ENCODE assay signal across 9 cellular contexts in the genomic region with DNA sequence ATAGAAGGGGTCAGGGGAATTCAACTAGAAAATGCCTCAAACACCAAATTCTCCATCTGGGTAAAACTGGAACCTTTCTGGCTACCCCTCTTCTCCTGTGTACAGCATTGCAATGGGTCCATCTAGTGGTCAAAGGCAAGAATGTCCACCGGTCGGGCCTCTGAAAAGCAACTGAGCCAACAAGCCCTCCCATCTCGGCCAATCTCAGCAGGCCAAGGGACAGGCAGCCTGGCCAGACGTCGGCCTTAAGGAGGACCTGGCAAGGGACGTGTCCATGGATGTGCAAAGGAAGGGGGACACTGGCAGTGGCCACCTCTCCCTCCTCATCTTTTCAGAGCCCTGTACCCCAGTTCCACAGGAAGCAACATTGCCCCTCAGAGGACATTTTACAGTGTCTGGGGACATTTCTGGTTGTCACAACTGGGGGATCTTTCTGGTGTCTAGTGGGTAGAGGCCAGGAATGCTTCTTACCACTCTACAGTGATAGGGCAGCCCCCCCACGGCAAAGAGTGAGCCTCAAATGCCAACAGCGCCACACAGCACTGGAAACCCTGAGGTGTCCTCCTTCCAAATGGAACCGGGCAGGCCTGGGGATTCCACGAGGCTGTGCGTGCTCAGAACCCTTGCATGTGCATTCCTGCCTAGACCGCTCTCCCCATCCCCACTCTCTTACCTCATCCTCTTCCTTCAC.
A peak's percentile ranks its signal among the peaks of the same experiment; 100 is the strongest.
DNase-seq lines count a peak whose midpoint lies in the region; ATAC-seq and TF ChIP-seq lines count a peak whose summit lies in the region.
"Had no signal": no experiment of that assay in that cellular context is flagged by ENCODE, and none has a peak within 500 bp of the region (broad histone marks: within the 10 kb centered on the region; RNA-seq: fewer than 3 reads in every experiment).

No MANE protein-coding gene starts in this region.

- no peak overlapping the region for H3K4me3 ChIP-seq in BE2C (ENCODE audit: low read depth, low read length)
- H3K4me3 ChIP-seq in ovary = no peak overlapping the region

- peak; percentile 81 for ATAC-seq in HG02973 (IDR thresholded peaks at IDR 0.05; ENCODE audit: unreplicated experiment)

- H3K36me3 ChIP-seq in BE2C = no peaks in the 10 kb centered on the region
- H3K36me3 ChIP-seq in ovary = no peaks in the 10 kb centered on the region

- 32 to 33% (median 32%) methylated on average over 12 of the region's 12 CpGs for WGBS in ovary, 3 donors

- H3K4me1 Mint-ChIP-seq in activated CD4-positive, alpha-beta memory T cell treated with anti-CD3 and anti-CD28 coated beads for 36 hours (ENCODE audit: low read depth) = no peaks in the 10 kb centered on the region
- H3K4me1 Mint-ChIP-seq: T-cell had no signal

- peak; percentile 76 for TF ChIP-seq CTCF in BE2C (IDR thresholded peaks at IDR 0.05; ENCODE audit: low read depth, low read length)
- peak; percentile 83 for TF ChIP-seq CTCF in GM13977 (IDR thresholded peaks at IDR 0.05; ENCODE audit: extremely low read depth, insufficient read depth, missing control alignments)
- TF ChIP-seq CTCF in ovary (IDR thresholded peaks at IDR 0.05) = peak; percentile 47 to 59 (median 52)

- H3K27me3 ChIP-seq in BE2C (no peaks in the 10 kb centered on the region), ovary (no peaks in the 10 kb centered on the region)

- no peak overlapping the region for H3K27ac Mint-ChIP-seq in activated CD4-positive, alpha-beta memory T cell treated with anti-CD3 and anti-CD28 coated beads for 36 hours
- H3K27ac Mint-ChIP-seq: T-cell had no signal

- POLR2A ChIA-PET in activated CD4-positive, alpha-beta memory T cell treated with anti-CD3 and anti-CD28 coated beads for 36 hours (lab: Charles Lee) = no interaction called here

- no peak overlapping the region for H3K27ac ChIP-seq in ovary

- H3K4me3 Mint-ChIP-seq in activated CD4-positive, alpha-beta memory T cell treated with anti-CD3 and anti-CD28 coated beads for 36 hours = no peak overlapping the region
- H3K4me3 Mint-ChIP-seq: T-cell had no signal

- no peaks in the 10 kb centered on the region for H3K36me3 Mint-ChIP-seq in activated CD4-positive, alpha-beta memory T cell treated with anti-CD3 and anti-CD28 coated beads for 36 hours
- H3K36me3 Mint-ChIP-seq: T-cell had no signal

- CTCF ChIA-PET in activated CD4-positive, alpha-beta memory T cell treated with anti-CD3 and anti-CD28 coated beads for 36 hours (lab: Charles Lee) = interaction anchor here (0.6 to 3.4 kb wide), 4 partner anchors 218 to 349 kb away, joined by 3 to 28 read pairs (median 6); no protein-coding TSS in a partner anchor

- no peak for TF ChIP-seq EP300 in ovary (IDR thresholded peaks at IDR 0.05)

- H3K9me3 Mint-ChIP-seq in activated CD4-positive, alpha-beta memory T cell treated with anti-CD3 and anti-CD28 coated beads for 36 hours = no peaks in the 10 kb centered on the region
- H3K9me3 Mint-ChIP-seq: T-cell had no signal

- H3K4me1 ChIP-seq in BE2C = no peaks in the 10 kb centered on the region
- no peaks in the 10 kb centered on the region for H3K4me1 ChIP-seq in ovary (ENCODE audit: insufficient read depth)

- no peaks in the 10 kb centered on the region for H3K9me3 ChIP-seq in BE2C
- H3K9me3 ChIP-seq in ovary = no peaks in the 10 kb centered on the region

- no peaks in the 10 kb centered on the region for H3K27me3 Mint-ChIP-seq in activated CD4-positive, alpha-beta memory T cell treated with anti-CD3 and anti-CD28 coated beads for 36 hours

- intact Hi-C loops in activated CD4-positive, alpha-beta memory T cell treated with anti-CD3 and anti-CD28 coated beads for 36 hours (cut with micrococcal nuclease) = loop anchor here (2.0 kb wide), 1 partner anchor 345 kb away; no protein-coding TSS in a partner anchor
- intact Hi-C loops in ovary (cut with DNase I) = loop anchor here in 3 of 4 donors (5.0 to 10.0 kb wide), 2 partner anchors 342 to 349 kb away; no protein-coding TSS in a partner anchor

- DNase-seq in BE2C (peak; percentile 43), GM13977 (ENCODE audit: low spot score) (peak; percentile 67), NCI-H2171 (lab: John Stamatoyannopoulos, UW) (peak; percentile 11), glomerular visceral epithelial cell (ENCODE audit: extremely low spot score) (peak; percentile 72), ovary (peak in 4 of 5 donors; percentile 28 to 59 (median 58)), NCI-H524 treated with DMSO at 0.1 percent for 48 hours (lab: John Stamatoyannopoulos, UW) (no peak)
- peak; percentile 33 for DNase-seq in activated CD4-positive, alpha-beta memory T cell treated with anti-CD3 and anti-CD28 coated beads for 36 hours

- no peak for TF ChIP-seq POLR2A in ovary (IDR thresholded peaks at IDR 0.05)

- in situ Hi-C loops in GM13977 (cut with MboI; ENCODE audit: low pct_unique_long_range_greater_than_20kb, low sequenced_read_pairs, unreplicated experiment) = no loop called here
